ENCODE assay signal across 16 cellular contexts in genomic region chr14:102693006-102693755, GRCh38.
DNase-seq lines count a peak whose midpoint lies in the region; ATAC-seq and TF ChIP-seq lines count a peak whose summit lies in the region.
"Had no signal": no experiment of that assay in that cellular context is flagged by ENCODE, and none has a peak within 500 bp of the region (broad histone marks: within the 10 kb centered on the region; RNA-seq: fewer than 3 reads in every experiment).

No MANE protein-coding gene starts in this region.

- H3K4me1 ChIP-seq in Karpas-422 (ENCODE audit: low read length) (peaks cover 83% of the 10 kb centered on the region), mesodermal cell (ENCODE audit: control insufficient read depth, insufficient read depth, low read length, poor library complexity, severe bottlenecking) (peaks cover 11% of the 10 kb centered on the region)

- no peak overlapping the region for H3K4me3 ChIP-seq in Karpas-422 (ENCODE audit: low read length)
- no peak overlapping the region for H3K4me3 ChIP-seq in mesodermal cell (ENCODE audit: extremely low read depth, insufficient read depth, low read length, poor library complexity, severe bottlenecking)

- no peaks in the 10 kb centered on the region for H3K27me3 Mint-ChIP-seq in WTC11 (ENCODE audit: low read depth)
- H3K27me3 Mint-ChIP-seq: stimulated activated naive CD8-positive, alpha-beta T cell treated with anti-CD3 and anti-CD28 coated beads, Interleukin-15, amount 100 ng/mL, for 72 hours had no signal

- no peaks in the 10 kb centered on the region for H3K27me3 ChIP-seq in Karpas-422 (ENCODE audit: low read length)

- POLR2A ChIA-PET in WTC11 (lab: Charles Lee), result interaction anchor here (0.9 kb wide), 1 partner anchor 67 kb away, joined by 3 read pairs; no protein-coding TSS in a partner anchor

- H4K20me1 ChIP-seq in Karpas-422 (ENCODE audit: insufficient read depth, low read depth, low read length), result no peaks in the 10 kb centered on the region

- H3K27ac ChIP-seq in Karpas-422 (ENCODE audit: low read length) (peak overlapping the region; percentile 89), mesodermal cell (ENCODE audit: low read depth, low read length, severe bottlenecking) (peak overlapping the region; percentile 41)

- no peak overlapping the region for H2AFZ ChIP-seq in Karpas-422 (ENCODE audit: low read length)

- no peaks in the 10 kb centered on the region for H3K9me2 ChIP-seq in Karpas-422 (replicated peaks; ENCODE audit: insufficient read depth, low read length)

- H3K27ac Mint-ChIP-seq in WTC11, result peak overlapping the region; percentile 45
- H3K27ac Mint-ChIP-seq: CD8-positive, alpha-beta T cell had no signal

- no peak for TF ChIP-seq CTCF in WTC11 (IDR thresholded peaks at IDR 0.05)

- H3K36me3 Mint-ChIP-seq in WTC11, result no peaks in the 10 kb centered on the region
- H3K36me3 Mint-ChIP-seq: CD8-positive, alpha-beta T cell had no signal

- H3K36me3 ChIP-seq in Karpas-422 (ENCODE audit: insufficient read depth, low read length) (no peaks in the 10 kb centered on the region), mesodermal cell (ENCODE audit: control insufficient read depth, insufficient read depth, low read length) (no peaks in the 10 kb centered on the region)

- ATAC-seq in WTC11, result peak; percentile 80
- ATAC-seq in HG03139 (IDR thresholded peaks at IDR 0.05; ENCODE audit: unreplicated experiment), result no peak
- no peak for ATAC-seq in GM21825 (IDR thresholded peaks at IDR 0.05; ENCODE audit: unreplicated experiment)
- ATAC-seq: CD8-positive, alpha-beta T cell; stimulated activated naive CD8-positive, alpha-beta T cell treated with anti-CD3 and anti-CD28 coated beads, Interleukin-15, amount 100 ng/mL, for 72 hours had no signal

- peak; percentile 58 for DNase-seq in D341Med (ENCODE audit: low spot score)
- DNase-seq in Karpas-422, result no peak
- no peak for DNase-seq in WTC11 (ENCODE audit: low spot score)
- DNase-seq in DMS153 treated with DMSO at 0.1 percent for 48 hours (lab: John Stamatoyannopoulos, UW; ENCODE audit: unreplicated experiment), result no peak
- no peak for DNase-seq in head of caudate nucleus
- DNase-seq: activated T-cell treated with anti-CD3 and anti-CD28 coated beads for 4 hours; CD8-positive, alpha-beta T cell; GF-D8; IMR-90; NCI-H1694; stimulated activated naive CD8-positive, alpha-beta T cell treated with anti-CD3 and anti-CD28 coated beads, Interleukin-15, amount 100 ng/mL, for 72 hours; SW 1271 had no signal

- H3K79me2 ChIP-seq in Karpas-422 (ENCODE audit: low read length), result peaks cover 91% of the 10 kb centered on the region

- CTCF ChIA-PET in WTC11 (lab: Charles Lee), result interaction anchor here (0.6 to 4.3 kb wide), 21 partner anchors 11 to 678 kb away, joined by 3 to 72 read pairs (median 8); no protein-coding TSS in a partner anchor

- peak overlapping the region; percentile 11 for H3K4me2 ChIP-seq in Karpas-422 (ENCODE audit: low read depth, low read length, poor library complexity, severe bottlenecking)

- H3K9me3 ChIP-seq in Karpas-422 (ENCODE audit: low read length) (no peaks in the 10 kb centered on the region), mesodermal cell (ENCODE audit: control insufficient read depth, low read length) (no peaks in the 10 kb centered on the region)

- intact Hi-C loops in head of caudate nucleus (cut with DNase I), result loop anchor here (10.0 kb wide), 2 partner anchors 222 to 602 kb away; no protein-coding TSS in a partner anchor

- 94 to 100% methylated on average over 2 of the region's 4 CpGs for WGBS in mesodermal cell (ENCODE audit: insufficient coverage in 2 of 2), 2 experiments

- no peaks in the 10 kb centered on the region for H3K9me3 Mint-ChIP-seq in WTC11
- H3K9me3 Mint-ChIP-seq: CD8-positive, alpha-beta T cell; neural crest cell; stimulated activated naive CD8-positive, alpha-beta T cell treated with anti-CD3 and anti-CD28 coated beads, Interleukin-15, amount 100 ng/mL, for 72 hours had no signal

- H3K4me3 Mint-ChIP-seq in WTC11, result no peak overlapping the region
- H3K4me3 Mint-ChIP-seq: CD8-positive, alpha-beta T cell; neural crest cell; stimulated activated naive CD8-positive, alpha-beta T cell treated with anti-CD3 and anti-CD28 coated beads, Interleukin-15, amount 100 ng/mL, for 72 hours had no signal

- H3K9ac ChIP-seq in Karpas-422 (ENCODE audit: low read length), result peak overlapping the region; percentile 7; the same call in 1 of the 2 replicates

- peaks cover 41% of the 10 kb centered on the region for H3K4me1 Mint-ChIP-seq in WTC11

TF ChIP-seq in WTC11, 78 proteins besides CTCF, POLR2A, EP300 and RAD21:
- no peak for TF ChIP-seq NR3C1 (CRISPR knock-in tag; conservative IDR thresholded peaks at IDR 0.05; ENCODE audit: low read depth)
- no peak for TF ChIP-seq FOXJ3 (CRISPR knock-in tag; IDR thresholded peaks at IDR 0.05; ENCODE audit: borderline replicate concordance)
- no peak for TF ChIP-seq NFYB (CRISPR knock-in tag; conservative IDR thresholded peaks at IDR 0.05; ENCODE audit: low read depth)
- TF ChIP-seq OVOL2 (CRISPR knock-in tag; IDR thresholded peaks at IDR 0.05; ENCODE audit: borderline replicate concordance), result no peak
- no peak for TF ChIP-seq ATF1 (CRISPR knock-in tag; IDR thresholded peaks at IDR 0.05)
- TF ChIP-seq NFE2L1 (CRISPR knock-in tag; IDR thresholded peaks at IDR 0.05), result no peak
- no peak for TF ChIP-seq ESRRA (CRISPR knock-in tag; IDR thresholded peaks at IDR 0.05; ENCODE audit: borderline replicate concordance)
- no peak for TF ChIP-seq ZBTB43 (CRISPR knock-in tag; IDR thresholded peaks at IDR 0.05)
- no peak for TF ChIP-seq IRF1 (CRISPR knock-in tag; IDR thresholded peaks at IDR 0.05)
- no peak for TF ChIP-seq JAZF1 (CRISPR knock-in tag; IDR thresholded peaks at IDR 0.05)
- no peak for TF ChIP-seq MLX (CRISPR knock-in tag; IDR thresholded peaks at IDR 0.05)
- no peak for TF ChIP-seq HMGA2 (CRISPR knock-in tag; IDR thresholded peaks at IDR 0.05)
- no peak for TF ChIP-seq KAT7 (CRISPR knock-in tag; IDR thresholded peaks at IDR 0.05; ENCODE audit: borderline replicate concordance)
